ENCODE assay signal across 1 cellular context in the genomic region with DNA sequence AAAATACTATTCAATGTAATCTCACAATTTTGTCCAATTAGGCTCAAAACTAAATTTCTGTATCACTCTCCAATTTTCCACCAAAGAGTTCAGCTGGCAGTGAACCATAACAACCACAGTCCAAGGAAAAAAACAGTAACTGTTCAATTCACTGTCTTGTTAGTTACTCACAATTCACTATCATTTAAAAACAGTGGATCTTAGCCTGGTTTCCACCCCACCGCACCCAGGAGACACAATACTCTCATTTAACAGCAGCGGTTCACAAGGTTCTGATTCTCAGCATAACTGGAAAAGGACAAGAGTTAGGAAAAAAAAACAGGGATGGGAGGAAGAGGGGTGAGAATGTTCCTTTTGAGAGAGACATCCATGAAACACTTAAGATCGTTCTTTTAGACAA.
TF ChIP-seq lines count a peak whose summit lies in the region.

No MANE protein-coding gene starts in this region.

TF ChIP-seq in SK-N-SH, 30 proteins besides CTCF, POLR2A, EP300 and RAD21 (continued from another document):
- TF ChIP-seq USF2 (IDR thresholded peaks at IDR 0.05; ENCODE audit: borderline replicate concordance, low read depth, low read length) (no peak), GATA2 (CRISPR knock-in tag; IDR thresholded peaks at IDR 0.05) (no peak), FOSL2 (IDR thresholded peaks at IDR 0.05; ENCODE audit: borderline replicate concordance, low read depth) (no peak), RFX5 (IDR thresholded peaks at IDR 0.05; ENCODE audit: low read length) (no peak), CHD2 (IDR thresholded peaks at IDR 0.05; ENCODE audit: low read length, partially characterized antibody) (no peak), RCOR1 (IDR thresholded peaks at IDR 0.05; ENCODE audit: low read length) (no peak), FOXJ3 (CRISPR knock-in tag; IDR thresholded peaks at IDR 0.05) (no peak), MAX (IDR thresholded peaks at IDR 0.05; ENCODE audit: low read depth) (no peak), MXI1 (IDR thresholded peaks at IDR 0.05; ENCODE audit: low read depth, low read length) (no peak), ZBTB33 (IDR thresholded peaks at IDR 0.05; ENCODE audit: borderline replicate concordance, low read depth) (no peak), NFIC (IDR thresholded peaks at IDR 0.05; ENCODE audit: borderline replicate concordance) (no peak), FOXM1 (IDR thresholded peaks at IDR 0.05; ENCODE audit: low read depth) (no peak), NRF1 (IDR thresholded peaks at IDR 0.05; ENCODE audit: low read depth, low read length) (no peak), EZH2phosphoT487 (IDR thresholded peaks at IDR 0.05; ENCODE audit: borderline replicate concordance, low read depth) (no peak), MEF2A (IDR thresholded peaks at IDR 0.05; ENCODE audit: borderline replicate concordance, low read depth) (no peak)
- TF ChIP-seq, protein P1, sequence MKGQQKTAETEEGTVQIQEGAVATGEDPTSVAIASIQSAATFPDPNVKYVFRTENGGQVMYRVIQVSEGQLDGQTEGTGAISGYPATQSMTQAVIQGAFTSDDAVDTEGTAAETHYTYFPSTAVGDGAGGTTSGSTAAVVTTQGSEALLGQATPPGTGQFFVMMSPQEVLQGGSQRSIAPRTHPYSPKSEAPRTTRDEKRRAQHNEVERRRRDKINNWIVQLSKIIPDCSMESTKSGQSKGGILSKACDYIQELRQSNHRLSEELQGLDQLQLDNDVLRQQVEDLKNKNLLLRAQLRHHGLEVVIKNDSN (IDR thresholded peaks at IDR 0.05; ENCODE audit: borderline replicate concordance, low read depth) = no peak
TF ChIP-seq in SK-N-SH: peak in this region for 0.
